In the genomic region with DNA sequence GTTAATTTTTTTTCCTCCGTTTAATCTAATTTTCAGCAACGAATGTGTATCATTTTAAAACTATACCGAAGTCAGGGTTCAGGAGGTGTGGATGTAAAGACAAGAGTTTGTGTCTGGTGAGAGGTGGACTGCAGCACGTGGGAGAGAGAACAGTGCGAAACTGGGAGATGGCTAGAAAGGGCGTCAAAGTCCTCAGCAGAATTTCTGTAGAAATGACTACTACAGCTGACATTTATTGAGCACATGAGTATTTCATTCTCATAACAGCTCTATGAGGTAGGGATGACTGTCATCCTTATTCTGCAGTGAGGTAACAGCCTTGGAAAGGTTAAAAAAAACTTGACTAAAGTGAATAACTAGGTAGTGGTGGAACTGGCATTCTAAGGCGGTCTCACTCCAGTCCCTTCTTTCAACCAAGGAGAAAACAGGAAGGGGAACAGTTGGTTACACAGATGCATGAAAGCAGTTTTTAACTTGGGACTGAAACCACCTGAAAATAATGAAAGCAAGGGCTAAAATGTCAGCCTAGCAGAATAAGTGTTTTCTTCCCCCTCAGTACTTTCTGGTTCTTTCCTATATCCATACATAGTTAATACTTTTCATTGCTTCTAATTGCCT, we compare ENCODE assay signal across 8 cellular contexts. TPM values are rescaled to one million over a fixed set of nuclear protein-coding genes. Genes with fewer than 3 reads are reported as not detected.
DNase-seq lines count a peak whose midpoint lies in the region; ATAC-seq and TF ChIP-seq lines count a peak whose summit lies in the region.

No MANE protein-coding gene starts in this region.

- H3K27ac ChIP-seq in ascending aorta, result peak overlapping the region; percentile 89 to 93
- H3K27ac ChIP-seq in right lobe of liver, result peak overlapping the region; percentile 61 to 91 (median 64)

- H3K4me3 ChIP-seq in ascending aorta (peak overlapping the region; percentile 65 to 84), right lobe of liver (peak overlapping the region; percentile 65 to 92 (median 65))

- TF ChIP-seq POLR2A in right lobe of liver (IDR thresholded peaks at IDR 0.05), result no peak

- H3K4me3 Mint-ChIP-seq in CD14-positive monocyte, result peak overlapping the region; percentile 87 to 89
- H3K4me3 Mint-ChIP-seq in stimulated activated naive B cell treated with anti-CD40 and anti-IgM and Interleukin-4, amounts not matched to agents 10 μg/mL and 1 μg/mL and 100 μg/mL, for 72 hours, result peak overlapping the region; percentile 79 to 89

- H3K27me3 ChIP-seq in ascending aorta, result no peaks in the 10 kb centered on the region
- H3K27me3 ChIP-seq in right lobe of liver, result no peaks in the 10 kb centered on the region

- ATAC-seq in GM21423 (IDR thresholded peaks at IDR 0.05; ENCODE audit: unreplicated experiment) (peak; percentile 24), right lobe of liver (peak in 1 of 4 donors; percentile 2)
- peak; percentile 78 to 80 for ATAC-seq in stimulated activated naive B cell treated with anti-CD40 and anti-IgM and Interleukin-4, amounts not matched to agents 10 μg/mL and 1 μg/mL and 100 μg/mL, for 72 hours (replicated peaks)

- H3K9me3 ChIP-seq in ascending aorta, result no peaks in the 10 kb centered on the region
- H3K9me3 ChIP-seq in right lobe of liver, result no peaks in the 10 kb centered on the region

- DNase-seq in CD14-positive monocyte (ENCODE audit: low spot score) (no peak), NOMO-1 (lab: John Stamatoyannopoulos, UW; ENCODE audit: unreplicated experiment in 2 of 2) (peak; percentile 29 to 59), ascending aorta (ENCODE audit: low spot score in 2 of 2) (no peak), right lobe of liver (no peak), NCI-H2196 treated with DMSO at 0.1 percent for 48 hours (lab: John Stamatoyannopoulos, UW; ENCODE audit: unreplicated experiment) (no peak), NCI-H2029 (lab: John Stamatoyannopoulos, UW) (no peak)
- DNase-seq in stimulated activated naive B cell treated with anti-CD40 and anti-IgM and Interleukin-4, amounts not matched to agents 10 μg/mL and 1 μg/mL and 100 μg/mL, for 72 hours, result peak; percentile 69

- peaks cover 2 to 5% (median 5%) of the 10 kb centered on the region in 3 donors for H3K27me3 Mint-ChIP-seq in CD14-positive monocyte (ENCODE audit: low read depth in 3 of 3)
- no peaks in the 10 kb centered on the region for H3K27me3 Mint-ChIP-seq in stimulated activated naive B cell treated with anti-CD40 and anti-IgM and Interleukin-4, amounts not matched to agents 10 μg/mL and 1 μg/mL and 100 μg/mL, for 72 hours

- TF ChIP-seq CTCF in CD14-positive monocyte (IDR thresholded peaks at IDR 0.05), result no peak
- no peak for TF ChIP-seq CTCF in ascending aorta (IDR thresholded peaks at IDR 0.05)
- no peak for TF ChIP-seq CTCF in right lobe of liver (IDR thresholded peaks at IDR 0.05)

- peaks cover 0 to 2% (median 0%) of the 10 kb centered on the region in 7 donors for H3K9me3 Mint-ChIP-seq in CD14-positive monocyte
- H3K9me3 Mint-ChIP-seq in stimulated activated naive B cell treated with anti-CD40 and anti-IgM and Interleukin-4, amounts not matched to agents 10 μg/mL and 1 μg/mL and 100 μg/mL, for 72 hours, result no peaks in the 10 kb centered on the region

- no peaks in the 10 kb centered on the region for H3K36me3 ChIP-seq in ascending aorta
- no peaks in the 10 kb centered on the region for H3K36me3 ChIP-seq in right lobe of liver

- intact Hi-C loops in CD14-positive monocyte (cut with micrococcal nuclease), result no loop called here
- intact Hi-C loops in ascending aorta (cut with DNase I), result loop anchor here (1.0 to 2.0 kb wide), 2 partner anchors 17 to 61 kb away; a partner anchor contains a TSS
- intact Hi-C loops in right lobe of liver (cut with DNase I), result no loop called here

- H3K4me1 ChIP-seq in ascending aorta (peaks cover 5% of the 10 kb centered on the region in 2 donors), right lobe of liver (peaks cover 0 to 16% (median 3%) of the 10 kb centered on the region in 4 donors)

- peaks cover 17% of the 10 kb centered on the region for H3K4me1 Mint-ChIP-seq in CD14-positive monocyte
- peaks cover 17 to 33% of the 10 kb centered on the region in 2 donors for H3K4me1 Mint-ChIP-seq in stimulated activated naive B cell treated with anti-CD40 and anti-IgM and Interleukin-4, amounts not matched to agents 10 μg/mL and 1 μg/mL and 100 μg/mL, for 72 hours

- WGBS in right lobe of liver (ENCODE audit: insufficient coverage, low coverage, low lambda C conversion rate, missing lambda C conversion rate), result 12% methylated on average over 7 of the region's 7 CpGs

- H3K36me3 Mint-ChIP-seq in CD14-positive monocyte, result no peaks in the 10 kb centered on the region
- H3K36me3 Mint-ChIP-seq in stimulated activated naive B cell treated with anti-CD40 and anti-IgM and Interleukin-4, amounts not matched to agents 10 μg/mL and 1 μg/mL and 100 μg/mL, for 72 hours, result peaks cover 0 to 3% of the 10 kb centered on the region in 2 donors

- H3K27ac Mint-ChIP-seq in CD14-positive monocyte, result peak overlapping the region in 5 of 7 donors; percentile 16 to 85 (median 34)
- peak overlapping the region; percentile 94 for H3K27ac Mint-ChIP-seq in stimulated activated naive B cell treated with anti-CD40 and anti-IgM and Interleukin-4, amounts not matched to agents 10 μg/mL and 1 μg/mL and 100 μg/mL, for 72 hours

RNA-seq across cellular contexts. Expression of a gene that starts 0.6 kb away (rescaled TPM):
- polyA plus RNA-seq in CD14-positive monocyte, result 1 to 10 TPM; 3.4 to 4.8 TPM
- total RNA-seq in ascending aorta (17.3 TPM), right lobe of liver (10 to 100 TPM in 3 of 6 experiments, 1 to 10 TPM in 3; 8.2 to 10.2 (median 9.4) TPM)

Comparison
In these comparisons a context has a peak if more than half of its experiments do, and no peak if none do; other contexts are left out.
1. DNase-seq: peak in NOMO-1 (2 of 2) and stimulated activated naive B cell treated with anti-CD40 and anti-IgM and Interleukin-4, amounts not matched to agents 10 μg/mL and 1 μg/mL and 100 μg/mL, for 72 hours (single experiment); none in CD14-positive monocyte (single experiment), ascending aorta (0 of 2), right lobe of liver (0 of 3), NCI-H2196 treated with DMSO at 0.1 percent for 48 hours (single experiment) and NCI-H2029 (single experiment).